ENCODE assay signal across 10 cellular contexts in the genomic region with DNA sequence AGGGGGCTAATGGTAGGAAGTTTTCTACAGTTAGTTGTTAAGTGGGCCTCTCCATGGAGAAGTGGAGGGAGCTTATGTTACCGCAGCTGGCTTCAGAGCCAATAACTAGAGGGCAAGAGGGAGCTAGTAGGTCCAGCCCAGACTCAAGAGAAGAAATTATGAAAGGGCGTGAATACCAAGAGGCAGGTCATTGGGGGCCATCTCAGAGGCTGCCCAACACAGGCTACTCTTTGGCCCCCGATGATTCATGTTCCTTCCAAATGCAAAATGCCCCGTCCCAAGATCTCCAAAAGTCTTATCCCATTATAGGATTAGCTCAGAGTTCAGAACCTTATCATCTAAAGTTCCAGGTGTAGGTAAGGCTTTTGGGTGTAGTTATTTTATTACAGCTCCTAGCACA.
DNase-seq lines count a peak whose midpoint lies in the region; ATAC-seq, FAIRE-seq and TF ChIP-seq lines count a peak whose summit lies in the region.
"Had no signal": no experiment of that assay in that cellular context is flagged by ENCODE, and none has a peak within 500 bp of the region (broad histone marks: within the 10 kb centered on the region; RNA-seq: fewer than 3 reads in every experiment).

No MANE protein-coding gene starts in this region.

- peaks cover 6% of the 10 kb centered on the region for H4K20me1 ChIP-seq in keratinocyte (ENCODE audit: control insufficient read depth, extremely low read depth, insufficient read depth, low read length)

- H3K27ac ChIP-seq in keratinocyte (ENCODE audit: control insufficient read depth, insufficient read depth, low read length) (peak overlapping the region; percentile 18), upper lobe of right lung (peak overlapping the region; percentile 7)
- H3K27ac ChIP-seq: ovary had no signal

- CTCF ChIA-PET in WTC11 (lab: Charles Lee): interaction anchor here (0.8 to 2.5 kb wide), 3 partner anchors 9 to 37 kb away, joined by 3 to 8 read pairs (median 3); no protein-coding TSS in a partner anchor

- TF ChIP-seq CTCF in WTC11 (IDR thresholded peaks at IDR 0.05) (no peak), keratinocyte (optimal IDR thresholded peaks at IDR 0.05 in 1 of 3, IDR thresholded peaks at IDR 0.05 in 1 of 3, conservative IDR thresholded peaks at IDR 0.05 in 1 of 3; ENCODE audit: extremely low read depth in 1 of 3, insufficient read depth in 2 of 3, low read length in 3 of 3) (no peak), upper lobe of right lung (IDR thresholded peaks at IDR 0.05) (no peak)

- no peak for DNase-seq in activated T-cell treated with anti-CD3 and anti-CD28 coated beads, Interleukin-2, amount 50 U/mL, for 4 hours
- no peak for DNase-seq in activated T-cell treated with anti-CD3 and anti-CD28 coated beads, Interleukin-2, amount 50 U/mL, for 48 hours
- no peak for DNase-seq in WTC11 (ENCODE audit: low spot score)
- no peak for DNase-seq in keratinocyte (ENCODE audit: low read depth, low spot score)
- DNase-seq in upper lobe of right lung: no peak
- no peak for DNase-seq in GM03348 (ENCODE audit: low spot score)
- DNase-seq in MV-4-11 (lab: John Stamatoyannopoulos, UW): no peak
- DNase-seq in head of caudate nucleus: no peak
- DNase-seq: NCI-H1930, ovary had no signal

- peaks cover 9% of the 10 kb centered on the region for H3K36me3 Mint-ChIP-seq in activated T-cell treated with anti-CD3 and anti-CD28 coated beads, Interleukin-2, amount 50 U/mL, for 4 hours (ENCODE audit: insufficient read depth)
- peaks cover 9% of the 10 kb centered on the region; the same call in 1 of the 2 replicates for H3K36me3 Mint-ChIP-seq in WTC11

- peaks cover 74% of the 10 kb centered on the region for H3K4me1 Mint-ChIP-seq in activated T-cell treated with anti-CD3 and anti-CD28 coated beads, Interleukin-2, amount 50 U/mL, for 4 hours (ENCODE audit: low read depth)
- H3K4me1 Mint-ChIP-seq in WTC11: peaks cover 75% of the 10 kb centered on the region

- H3K4me3 ChIP-seq in keratinocyte (ENCODE audit: control insufficient read depth in 2 of 3, extremely low read depth in 1 of 3, insufficient read depth in 2 of 3, low read depth in 1 of 3, low read length in 3 of 3) (no peak overlapping the region), upper lobe of right lung (no peak overlapping the region)
- H3K4me3 ChIP-seq: ovary had no signal

- POLR2A ChIA-PET in WTC11 (lab: Charles Lee): no interaction called here

- dilution Hi-C loops in keratinocyte (cut with MboI; ENCODE audit: extremely low pct_ligation_motif_present, low sequenced_read_pairs): no loop called here

- H3K27me3 ChIP-seq in keratinocyte (ENCODE audit: control insufficient read depth, extremely low read depth, insufficient read depth, low read length) (no peaks in the 10 kb centered on the region), upper lobe of right lung (no peaks in the 10 kb centered on the region)
- H3K27me3 ChIP-seq: ovary had no signal

- no peak overlapping the region for H3K4me2 ChIP-seq in keratinocyte (ENCODE audit: control insufficient read depth, extremely low read depth, insufficient read depth, low read depth, low read length)

- ATAC-seq in activated T-cell treated with anti-CD3 and anti-CD28 coated beads, Interleukin-2, amount 50 U/mL, for 4 hours: no peak
- ATAC-seq in WTC11 (no peak), upper lobe of right lung (no peak)

- no peak for FAIRE-seq in keratinocyte (lab: Jason Lieb, UNC)

- peak overlapping the region; percentile 78 for H3K27ac Mint-ChIP-seq in WTC11

- H3K79me2 ChIP-seq in keratinocyte (ENCODE audit: control insufficient read depth, insufficient read depth, low read length): peaks cover 57% of the 10 kb centered on the region

- H3K9ac ChIP-seq in keratinocyte (ENCODE audit: control insufficient read depth, extremely low read depth, insufficient read depth, low read length): no peak overlapping the region

- no peaks in the 10 kb centered on the region for H3K9me3 ChIP-seq in keratinocyte (ENCODE audit: control insufficient read depth, low read depth, low read length)
- H3K9me3 ChIP-seq in upper lobe of right lung: no peaks in the 10 kb centered on the region
- H3K9me3 ChIP-seq: ovary had no signal

- H3K9me3 Mint-ChIP-seq in activated T-cell treated with anti-CD3 and anti-CD28 coated beads, Interleukin-2, amount 50 U/mL, for 4 hours: no peaks in the 10 kb centered on the region
- no peaks in the 10 kb centered on the region for H3K9me3 Mint-ChIP-seq in WTC11

- H3K4me3 Mint-ChIP-seq in activated T-cell treated with anti-CD3 and anti-CD28 coated beads, Interleukin-2, amount 50 U/mL, for 4 hours: peak overlapping the region; percentile 4
- no peak overlapping the region for H3K4me3 Mint-ChIP-seq in WTC11

- H3K27me3 Mint-ChIP-seq in activated T-cell treated with anti-CD3 and anti-CD28 coated beads, Interleukin-2, amount 50 U/mL, for 4 hours (ENCODE audit: low read depth): no peaks in the 10 kb centered on the region
- no peaks in the 10 kb centered on the region for H3K27me3 Mint-ChIP-seq in WTC11 (ENCODE audit: low read depth)

- peaks cover 16% of the 10 kb centered on the region for H3K9me1 ChIP-seq in keratinocyte (ENCODE audit: control insufficient read depth, extremely low read depth, insufficient read depth, low read length)

- H3K4me1 ChIP-seq in keratinocyte (ENCODE audit: control insufficient read depth, extremely low read depth, insufficient read depth, low read length): peaks cover 50% of the 10 kb centered on the region
- H3K4me1 ChIP-seq in upper lobe of right lung: peaks cover 66% of the 10 kb centered on the region

- no peak overlapping the region for H2AFZ ChIP-seq in keratinocyte (ENCODE audit: control insufficient read depth, low read length)

- H3K36me3 ChIP-seq in keratinocyte (ENCODE audit: control insufficient read depth in 2 of 2, extremely low read depth in 1 of 2, insufficient read depth in 2 of 2, low read length in 2 of 2) (peaks cover 0 to 4% of the 10 kb centered on the region in 2 experiments), upper lobe of right lung (peaks cover 4% of the 10 kb centered on the region)
- H3K36me3 ChIP-seq: ovary had no signal

- intact Hi-C loops in upper lobe of right lung (cut with DNase I): no loop called here
- intact Hi-C loops in head of caudate nucleus (cut with DNase I): no loop called here

TF ChIP-seq in WTC11, 78 proteins besides CTCF, POLR2A, EP300 and RAD21 (continues in another document):
- TF ChIP-seq, protein P1, sequence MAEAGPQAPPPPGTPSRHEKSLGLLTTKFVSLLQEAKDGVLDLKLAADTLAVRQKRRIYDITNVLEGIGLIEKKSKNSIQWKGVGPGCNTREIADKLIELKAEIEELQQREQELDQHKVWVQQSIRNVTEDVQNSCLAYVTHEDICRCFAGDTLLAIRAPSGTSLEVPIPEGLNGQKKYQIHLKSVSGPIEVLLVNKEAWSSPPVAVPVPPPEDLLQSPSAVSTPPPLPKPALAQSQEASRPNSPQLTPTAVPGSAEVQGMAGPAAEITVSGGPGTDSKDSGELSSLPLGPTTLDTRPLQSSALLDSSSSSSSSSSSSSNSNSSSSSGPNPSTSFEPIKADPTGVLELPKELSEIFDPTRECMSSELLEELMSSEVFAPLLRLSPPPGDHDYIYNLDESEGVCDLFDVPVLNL (CRISPR knock-in tag; IDR thresholded peaks at IDR 0.05; ENCODE audit: borderline replicate concordance, low read depth): no peak
- TF ChIP-seq, protein P2, sequence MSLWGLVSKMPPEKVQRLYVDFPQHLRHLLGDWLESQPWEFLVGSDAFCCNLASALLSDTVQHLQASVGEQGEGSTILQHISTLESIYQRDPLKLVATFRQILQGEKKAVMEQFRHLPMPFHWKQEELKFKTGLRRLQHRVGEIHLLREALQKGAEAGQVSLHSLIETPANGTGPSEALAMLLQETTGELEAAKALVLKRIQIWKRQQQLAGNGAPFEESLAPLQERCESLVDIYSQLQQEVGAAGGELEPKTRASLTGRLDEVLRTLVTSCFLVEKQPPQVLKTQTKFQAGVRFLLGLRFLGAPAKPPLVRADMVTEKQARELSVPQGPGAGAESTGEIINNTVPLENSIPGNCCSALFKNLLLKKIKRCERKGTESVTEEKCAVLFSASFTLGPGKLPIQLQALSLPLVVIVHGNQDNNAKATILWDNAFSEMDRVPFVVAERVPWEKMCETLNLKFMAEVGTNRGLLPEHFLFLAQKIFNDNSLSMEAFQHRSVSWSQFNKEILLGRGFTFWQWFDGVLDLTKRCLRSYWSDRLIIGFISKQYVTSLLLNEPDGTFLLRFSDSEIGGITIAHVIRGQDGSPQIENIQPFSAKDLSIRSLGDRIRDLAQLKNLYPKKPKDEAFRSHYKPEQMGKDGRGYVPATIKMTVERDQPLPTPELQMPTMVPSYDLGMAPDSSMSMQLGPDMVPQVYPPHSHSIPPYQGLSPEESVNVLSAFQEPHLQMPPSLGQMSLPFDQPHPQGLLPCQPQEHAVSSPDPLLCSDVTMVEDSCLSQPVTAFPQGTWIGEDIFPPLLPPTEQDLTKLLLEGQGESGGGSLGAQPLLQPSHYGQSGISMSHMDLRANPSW (CRISPR knock-in tag; conservative IDR thresholded peaks at IDR 0.05; ENCODE audit: low read depth): no peak
- no peak for TF ChIP-seq NR1H2 (CRISPR knock-in tag; IDR thresholded peaks at IDR 0.05)
- TF ChIP-seq ZNF263 (CRISPR knock-in tag; IDR thresholded peaks at IDR 0.05; ENCODE audit: low read depth): no peak
- TF ChIP-seq SOX15 (CRISPR knock-in tag; IDR thresholded peaks at IDR 0.05): no peak
- no peak for TF ChIP-seq GTF2I (CRISPR knock-in tag; conservative IDR thresholded peaks at IDR 0.05)
- TF ChIP-seq SMAD3 (CRISPR knock-in tag; IDR thresholded peaks at IDR 0.05; ENCODE audit: borderline replicate concordance): no peak
- TF ChIP-seq TCF7 (CRISPR knock-in tag; IDR thresholded peaks at IDR 0.05; ENCODE audit: low read depth): no peak
